In genomic region chr2:207473203-207473865, GRCh38 we compare ENCODE assay signal across 8 cellular contexts. TPM values are rescaled to one million over a fixed set of nuclear protein-coding genes. Genes with fewer than 3 reads are reported as not detected.
DNase-seq lines count a peak whose midpoint lies in the region; ATAC-seq and TF ChIP-seq lines count a peak whose summit lies in the region.

No MANE protein-coding gene starts in this region.

- peak overlapping the region; percentile 31 for H3K4me3 ChIP-seq in osteoblast (ENCODE audit: insufficient read depth, low read length)

- H4K20me1 ChIP-seq in osteoblast (ENCODE audit: insufficient read depth, low read length), result no peaks in the 10 kb centered on the region

- H3K79me2 ChIP-seq in osteoblast (ENCODE audit: insufficient read depth, low read length), result no peaks in the 10 kb centered on the region

- H2AFZ ChIP-seq in osteoblast (ENCODE audit: low read length), result peak overlapping the region; percentile 73

- H3K4me2 ChIP-seq in osteoblast (ENCODE audit: insufficient read depth, low read length), result peak overlapping the region; percentile 69

- no peaks in the 10 kb centered on the region for H3K9me3 ChIP-seq in osteoblast (ENCODE audit: low read depth, low read length)

- H3K27ac ChIP-seq in osteoblast (ENCODE audit: low read depth, low read length), result peak overlapping the region; percentile 71

- H3K4me1 ChIP-seq in osteoblast (ENCODE audit: insufficient read depth, low read length), result peaks cover 16% of the 10 kb centered on the region

- no peak overlapping the region for H3K27ac Mint-ChIP-seq in activated T-cell treated with anti-CD3 and anti-CD28 coated beads, Interleukin-2, amount 50 U/mL, for 24 hours

- peak; percentile 28 for DNase-seq in activated T-cell treated with anti-CD3 and anti-CD28 coated beads for 24 hours (ENCODE audit: low read depth)
- no peak for DNase-seq in activated T-cell treated with anti-CD3 and anti-CD28 coated beads, Interleukin-2, amount 50 U/mL, for 24 hours
- DNase-seq in NCI-H748 treated with DMSO at 0.1 percent for 48 hours (lab: John Stamatoyannopoulos, UW), result peak; percentile 55
- DNase-seq in activated naive CD4-positive, alpha-beta T cell treated with anti-CD3 and anti-CD28 coated beads, Interleukin-2, amount 50 U/mL, for 16 hours, result peak; percentile 21
- peak; percentile 18 to 90 (median 74) for DNase-seq in head of caudate nucleus
- DNase-seq in osteoblast (ENCODE audit: insufficient read length, low spot score, missing footprints), result peak; percentile 44

- H3K36me3 ChIP-seq in osteoblast (ENCODE audit: insufficient read depth, low read length), result no peaks in the 10 kb centered on the region

- ATAC-seq in HG03571 (IDR thresholded peaks at IDR 0.05; ENCODE audit: unreplicated experiment), result peak; percentile 58
- no peak for ATAC-seq in GM19452 (IDR thresholded peaks at IDR 0.05; ENCODE audit: unreplicated experiment)

- peak; percentile 92 for TF ChIP-seq CTCF in osteoblast (IDR thresholded peaks at IDR 0.05; ENCODE audit: extremely low read depth, low read depth, low read length)

- H3K27me3 ChIP-seq in osteoblast (ENCODE audit: insufficient read depth, low read length), result no peaks in the 10 kb centered on the region

- intact Hi-C loops in head of caudate nucleus (cut with DNase I), result loop anchor here (2.0 to 10.0 kb wide), 3 partner anchors 306 to 493 kb away; partner anchors contain the start of gene KLF7

- no peaks in the 10 kb centered on the region for H3K36me3 Mint-ChIP-seq in activated T-cell treated with anti-CD3 and anti-CD28 coated beads, Interleukin-2, amount 50 U/mL, for 24 hours (ENCODE audit: low read depth)

- no peaks in the 10 kb centered on the region for H3K9me3 Mint-ChIP-seq in activated T-cell treated with anti-CD3 and anti-CD28 coated beads, Interleukin-2, amount 50 U/mL, for 24 hours

- peaks cover 20% of the 10 kb centered on the region for H3K4me1 Mint-ChIP-seq in activated T-cell treated with anti-CD3 and anti-CD28 coated beads, Interleukin-2, amount 50 U/mL, for 24 hours (ENCODE audit: low read depth)

- no peaks in the 10 kb centered on the region for H3K27me3 Mint-ChIP-seq in activated T-cell treated with anti-CD3 and anti-CD28 coated beads, Interleukin-2, amount 50 U/mL, for 24 hours

- H3K4me3 Mint-ChIP-seq in activated T-cell treated with anti-CD3 and anti-CD28 coated beads, Interleukin-2, amount 50 U/mL, for 24 hours, result no peak overlapping the region

RNA-seq across cellular contexts. Expression of gene CREB1, which starts 56.4 kb away (rescaled TPM):
- total RNA-seq in osteoblast, result 32.1 and 38.4 TPM in 2 replicates
